34 cellular contexts compared by ENCODE assay signal in the genomic region with DNA sequence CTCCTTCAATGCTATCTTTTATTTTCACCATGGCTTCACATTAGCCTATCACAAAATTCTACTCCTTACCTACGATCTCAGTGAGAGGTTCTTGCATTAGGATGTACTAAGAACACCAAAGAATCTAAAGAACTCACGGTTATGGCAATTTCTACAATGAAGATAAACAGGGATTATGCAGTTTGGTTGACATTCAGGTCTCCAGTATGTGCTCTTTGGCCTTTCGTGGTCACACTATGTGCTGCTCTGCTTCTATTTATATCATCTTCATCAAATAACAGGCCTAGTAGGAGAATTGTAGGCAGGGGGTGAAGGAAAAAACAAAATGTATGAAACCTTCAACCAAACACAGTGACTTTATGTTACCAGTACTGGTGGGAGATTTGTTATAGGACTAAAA.
"Had no signal": no experiment of that assay in that cellular context is flagged by ENCODE, and none has a peak within 500 bp of the region (broad histone marks: within the 10 kb centered on the region; RNA-seq: fewer than 3 reads in every experiment).

No MANE protein-coding gene starts in this region.

- H3K27me3 ChIP-seq: MG63 had no signal

- H3K9me3 ChIP-seq: MG63 had no signal

- H3K36me3 ChIP-seq: MG63 had no signal

- H3K4me3 ChIP-seq: MG63 had no signal

- DNase-seq: Karpas-422, Kasumi-1, MG63, MM.1S, MV-4-11, NCI-H1048, NCI-H1092, NCI-H1092 treated with DMSO at 0.1 percent for 48 hours, NCI-H1105, NCI-H1105 treated with DMSO at 0.1 percent for 48 hours, NCI-H1417, NCI-H1417 treated with DMSO at 0.1 percent for 48 hours, NCI-H1436, NCI-H1436 treated with DMSO at 0.1 percent for 48 hours, NCI-H146, NCI-H1694, NCI-H1694 treated with DMSO at 0.1 percent for 48 hours, NCI-H187, NCI-H187 treated with DMSO at 0.1 percent for 48 hours, NCI-H1930, NCI-H2029, NCI-H2029 treated with DMSO at 0.1 percent for 48 hours, NCI-H2081, NCI-H2081 treated with DMSO at 0.1 percent for 48 hours, NCI-H2107, NCI-H2171, NCI-H2171 treated with DMSO at 0.1 percent for 48 hours, NCI-H2227 treated with DMSO at 0.1 percent for 48 hours, NCI-H345, NCI-H446, NCI-H446 treated with DMSO at 0.1 percent for 48 hours, NCI-H510A, NCI-H510A treated with DMSO at 0.1 percent for 48 hours, NCI-H524 had no signal
